In the genomic region with DNA sequence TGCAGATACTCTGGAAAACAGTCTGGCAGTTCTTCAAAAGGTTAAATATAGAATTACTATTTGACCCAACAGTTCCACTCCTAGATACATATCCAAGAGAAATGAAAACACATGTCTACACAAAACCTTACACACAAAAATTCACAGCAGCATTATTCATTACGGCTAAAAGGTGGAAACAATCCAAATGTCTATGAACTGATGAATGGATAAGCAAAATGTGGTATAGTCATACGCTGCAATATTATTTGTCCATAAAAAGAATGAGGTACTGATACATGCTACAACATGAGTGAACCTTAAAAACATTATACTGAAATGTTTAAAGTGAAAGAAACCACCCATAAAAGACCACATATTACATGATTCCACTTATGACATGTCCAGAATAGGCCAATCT, we compare ENCODE assay signal across 16 cellular contexts. TPM values are rescaled to one million over a fixed set of nuclear protein-coding genes. Genes with fewer than 3 reads are reported as not detected.
DNase-seq lines count a peak whose midpoint lies in the region; TF ChIP-seq lines count a peak whose summit lies in the region.
"Had no signal": no experiment of that assay in that cellular context is flagged by ENCODE, and none has a peak within 500 bp of the region (broad histone marks: within the 10 kb centered on the region; RNA-seq: fewer than 3 reads in every experiment).

No MANE protein-coding gene starts in this region.

- H2BK5ac ChIP-seq in mesendoderm (ENCODE audit: low read length): no peak overlapping the region

- no peaks in the 10 kb centered on the region for H3K27me3 ChIP-seq in mammary epithelial cell (ENCODE audit: insufficient read depth, low read length)
- no peaks in the 10 kb centered on the region for H3K27me3 ChIP-seq in mesendoderm (ENCODE audit: insufficient read depth, low read length, poor library complexity)

- no peak overlapping the region for H2AK5ac ChIP-seq in mesendoderm (ENCODE audit: low read length)

- BruUV-seq in mammary epithelial cell (replicated peaks; lab: Mats Ljungman, UMichigan) (no TSS peak), MCF 10A (replicated peaks; lab: Mats Ljungman, UMichigan) (no TSS peak)

- no peak overlapping the region for H3K9ac ChIP-seq in mammary epithelial cell (ENCODE audit: insufficient read depth, low read length)
- H3K9ac ChIP-seq in mesendoderm (ENCODE audit: low read length): no peak overlapping the region
- H3K9ac ChIP-seq: BLaER1, GM23248 had no signal

- no peaks in the 10 kb centered on the region for H4K20me1 ChIP-seq in mammary epithelial cell (ENCODE audit: insufficient read depth, low read length)
- H4K20me1 ChIP-seq: BLaER1 had no signal

- H3K4me3 ChIP-seq in mammary epithelial cell (replicated peaks in 1 of 3; ENCODE audit: insufficient read depth in 1 of 3, low read depth in 2 of 3, low read length in 3 of 3): no peak overlapping the region
- H3K4me3 ChIP-seq in mesendoderm (ENCODE audit: low read length): no peak overlapping the region
- H3K4me3 ChIP-seq: BLaER1, GM23248 had no signal

- no peaks in the 10 kb centered on the region for H3K9me3 ChIP-seq in mammary epithelial cell (replicated peaks; ENCODE audit: insufficient read depth, low read length)

- no peak overlapping the region for H4K8ac ChIP-seq in mesendoderm (ENCODE audit: low read depth, low read length)

- H3K4me1 ChIP-seq in mammary epithelial cell (ENCODE audit: insufficient read depth, low read length): peaks cover 42% of the 10 kb centered on the region
- no peaks in the 10 kb centered on the region for H3K4me1 ChIP-seq in mesendoderm (ENCODE audit: control insufficient read depth, low read depth, low read length)

- H3K36me3 ChIP-seq in mammary epithelial cell (ENCODE audit: insufficient read depth, low read length) (no peaks in the 10 kb centered on the region), mesendoderm (ENCODE audit: control insufficient read depth, insufficient read depth, low read length) (no peaks in the 10 kb centered on the region)
- H3K36me3 ChIP-seq: BLaER1 had no signal

- CTCF ChIA-PET in mammary epithelial cell (lab: Charles Lee; ENCODE audit: low non-redundant PET) (no interaction called here), MCF 10A (lab: Yijun Ruan, JAX) (no interaction called here)

- H2BK120ac ChIP-seq in mesendoderm (ENCODE audit: low read depth, low read length): no peak overlapping the region

- no peak overlapping the region for H3K23ac ChIP-seq in mesendoderm (ENCODE audit: low read length)

- in situ Hi-C loops in mammary epithelial cell (cut with MboI; ENCODE audit: low sequenced_read_pairs in 2 of 2): no loop called here

- H3K79me2 ChIP-seq in mammary epithelial cell (ENCODE audit: insufficient read depth, low read length): peaks cover 39% of the 10 kb centered on the region
- H3K79me2 ChIP-seq in mesendoderm (ENCODE audit: control insufficient read depth, insufficient read depth, low read length): no peaks in the 10 kb centered on the region

- H3K4me1 Mint-ChIP-seq in MCF 10A (ENCODE audit: insufficient read depth, unreplicated experiment) (peaks cover 12% of the 10 kb centered on the region), nephron (peaks cover 15% of the 10 kb centered on the region)
- peaks cover 15% of the 10 kb centered on the region for H3K4me1 Mint-ChIP-seq in activated T-helper 1 cell treated with anti-CD3 and anti-CD28 coated beads, Interleukin-12 subunit alpha, Interleukin-12 subunit beta, Interleukin-2, Interleukin-4 antibody, amounts not matched to agents 30 ng/mL and 10 ng/mL and 1 ng/mL, durations not matched to agents 14 hours and 24 hours and 36 hours (ENCODE audit: low read depth)

- H3K36me3 Mint-ChIP-seq in MCF 10A (ENCODE audit: insufficient read depth, unreplicated experiment): no peaks in the 10 kb centered on the region
- peaks cover 19% of the 10 kb centered on the region for H3K36me3 Mint-ChIP-seq in nephron (ENCODE audit: low read depth)
- H3K36me3 Mint-ChIP-seq in activated T-helper 1 cell treated with anti-CD3 and anti-CD28 coated beads, Interleukin-12 subunit alpha, Interleukin-12 subunit beta, Interleukin-2, Interleukin-4 antibody, amounts not matched to agents 30 ng/mL and 10 ng/mL and 1 ng/mL, durations not matched to agents 14 hours and 24 hours and 36 hours (ENCODE audit: low read depth): peaks cover 3% of the 10 kb centered on the region
- H3K36me3 Mint-ChIP-seq: CD8-positive, alpha-beta memory T cell had no signal

- H3K27me3 Mint-ChIP-seq in MCF 10A (ENCODE audit: insufficient read depth, unreplicated experiment): no peaks in the 10 kb centered on the region
- peaks cover 15% of the 10 kb centered on the region for H3K27me3 Mint-ChIP-seq in nephron (ENCODE audit: low read depth)
- H3K27me3 Mint-ChIP-seq in activated T-helper 1 cell treated with anti-CD3 and anti-CD28 coated beads, Interleukin-12 subunit alpha, Interleukin-12 subunit beta, Interleukin-2, Interleukin-4 antibody, amounts not matched to agents 30 ng/mL and 10 ng/mL and 1 ng/mL, durations not matched to agents 14 hours and 24 hours and 36 hours (ENCODE audit: insufficient read depth): peaks cover 60% of the 10 kb centered on the region

- H3K18ac ChIP-seq in mesendoderm (ENCODE audit: low read length): no peak overlapping the region

- peak overlapping the region; percentile 41 for H3K4me2 ChIP-seq in mammary epithelial cell (ENCODE audit: insufficient read depth, low read depth, low read length)
- H3K4me2 ChIP-seq in mesendoderm (ENCODE audit: low read length): no peak overlapping the region
- H3K4me2 ChIP-seq: BLaER1 had no signal

- TF ChIP-seq CTCF in mammary epithelial cell (conservative IDR thresholded peaks at IDR 0.05 in 1 of 2, IDR thresholded peaks at IDR 0.05 in 1 of 2; ENCODE audit: extremely low read depth in 1 of 2, insufficient read depth in 1 of 2, low read depth in 1 of 2, low read length in 2 of 2) (no peak), MCF 10A (IDR thresholded peaks at IDR 0.05; ENCODE audit: unreplicated experiment) (no peak), nephron (IDR thresholded peaks at IDR 0.05; ENCODE audit: unreplicated experiment in 3 of 3) (no peak)

- no peak overlapping the region for H2AFZ ChIP-seq in mammary epithelial cell (ENCODE audit: low read depth, low read length)
- H2AFZ ChIP-seq: GM23248 had no signal

- H3K9me3 Mint-ChIP-seq in MCF 10A (ENCODE audit: unreplicated experiment): no peaks in the 10 kb centered on the region
- peaks cover 32% of the 10 kb centered on the region for H3K9me3 Mint-ChIP-seq in nephron
- peaks cover 9% of the 10 kb centered on the region for H3K9me3 Mint-ChIP-seq in activated T-helper 1 cell treated with anti-CD3 and anti-CD28 coated beads, Interleukin-12 subunit alpha, Interleukin-12 subunit beta, Interleukin-2, Interleukin-4 antibody, amounts not matched to agents 30 ng/mL and 10 ng/mL and 1 ng/mL, durations not matched to agents 14 hours and 24 hours and 36 hours

- dilution Hi-C loops in mammary epithelial cell (cut with HindIII; ENCODE audit: low sequenced_read_pairs): no loop called here

- DNase-seq in mammary epithelial cell (peak; percentile 87), MCF 10A (ENCODE audit: unreplicated experiment) (no peak), dedifferentiated amniotic fluid mesenchymal stem cell (ENCODE audit: extremely low spot score) (peak; percentile 14), mesendoderm (no peak), kidney tubule cell (ENCODE audit: low spot score) (no peak)
- no peak for DNase-seq in activated T-helper 1 cell treated with anti-CD3 and anti-CD28 coated beads, Interleukin-12 subunit alpha, Interleukin-12 subunit beta, Interleukin-2, Interleukin-4 antibody, amounts not matched to agents 30 ng/mL and 10 ng/mL and 1 ng/mL, durations not matched to agents 14 hours and 24 hours and 36 hours (ENCODE audit: low spot score)
- DNase-seq: AML-193; Caco-2; CD8-positive, alpha-beta memory T cell; DND-41; GDM1 had no signal

- WGBS in mammary epithelial cell (ENCODE audit: low coverage, missing lambda C conversion rate): 4% methylated on average over 2 of the region's 2 CpGs
- WGBS in mesendoderm (ENCODE audit: extremely low coverage, insufficient coverage, low lambda C conversion rate): no CpG with 5 or more reads among the region's 2 CpGs

- H2BK15ac ChIP-seq in mesendoderm (replicated peaks; ENCODE audit: low read depth): no peak overlapping the region

- no peak overlapping the region for H4K5ac ChIP-seq in mesendoderm (ENCODE audit: low read length)

- H3K56ac ChIP-seq in mesendoderm (ENCODE audit: low read length): no peak overlapping the region

- H3K27ac ChIP-seq in mammary epithelial cell (ENCODE audit: insufficient read depth, low read depth, low read length) (peak overlapping the region; percentile 93), mesendoderm (ENCODE audit: low read depth, low read length) (no peak overlapping the region)
- H3K27ac ChIP-seq: 22Rv1, BLaER1, GM23248, HL-60 had no signal

- intact Hi-C loops in mammary epithelial cell (cut with micrococcal nuclease): loop anchor here (5.0 kb wide), 4 partner anchors 64 to 204 kb away; a partner anchor contains a TSS
- intact Hi-C loops in MCF 10A (cut with micrococcal nuclease): no loop called here
- intact Hi-C loops in activated T-helper 1 cell treated with anti-CD3 and anti-CD28 coated beads, Interleukin-12 subunit alpha, Interleukin-12 subunit beta, Interleukin-2, Interleukin-4 antibody, amounts not matched to agents 30 ng/mL and 10 ng/mL and 1 ng/mL, durations not matched to agents 14 hours and 24 hours and 36 hours (cut with micrococcal nuclease): no loop called here

- POLR2A ChIA-PET in MCF 10A (lab: Yijun Ruan, JAX): interaction anchor here (2.2 kb wide), 1 partner anchor 78 kb away, joined by 11 read pairs; a partner anchor contains a TSS

- H3K27ac Mint-ChIP-seq in MCF 10A (ENCODE audit: low read depth, unreplicated experiment) (no peak overlapping the region), nephron (peak overlapping the region in 1 of 3 experiments; percentile 14)
- no peak overlapping the region for H3K27ac Mint-ChIP-seq in activated T-helper 1 cell treated with anti-CD3 and anti-CD28 coated beads, Interleukin-12 subunit alpha, Interleukin-12 subunit beta, Interleukin-2, Interleukin-4 antibody, amounts not matched to agents 30 ng/mL and 10 ng/mL and 1 ng/mL, durations not matched to agents 14 hours and 24 hours and 36 hours
- H3K27ac Mint-ChIP-seq: CD8-positive, alpha-beta memory T cell had no signal

- no peak overlapping the region for H3K4ac ChIP-seq in mesendoderm (ENCODE audit: low read depth, low read length)

- no peaks in the 10 kb centered on the region for H3K79me1 ChIP-seq in mesendoderm (ENCODE audit: low read length)

- H3K4me3 Mint-ChIP-seq in MCF 10A (ENCODE audit: unreplicated experiment) (no peak overlapping the region), nephron (peak overlapping the region; percentile 24 to 70 (median 40))
- H3K4me3 Mint-ChIP-seq in activated T-helper 1 cell treated with anti-CD3 and anti-CD28 coated beads, Interleukin-12 subunit alpha, Interleukin-12 subunit beta, Interleukin-2, Interleukin-4 antibody, amounts not matched to agents 30 ng/mL and 10 ng/mL and 1 ng/mL, durations not matched to agents 14 hours and 24 hours and 36 hours: no peak overlapping the region
- H3K4me3 Mint-ChIP-seq: CD8-positive, alpha-beta memory T cell had no signal

RNA-seq across cellular contexts. Expression of a gene that starts 4.0 kb away (rescaled TPM):
- total RNA-seq in mammary epithelial cell (1 to 10 TPM in 1 of 2 donors, under 1 TPM in 1; 0.67 to 8.3 TPM), MCF 10A (2022) (0.25 TPM in 1 of 2 replicates, not detected in the other)
- polyA plus RNA-seq in mammary epithelial cell: 4.3 TPM
- 6.9 TPM for polyA minus RNA-seq in mammary epithelial cell
- not detected in 2 replicates for total RNA-seq in activated T-helper 1 cell treated with anti-CD3 and anti-CD28 coated beads, Interleukin-12 subunit alpha, Interleukin-12 subunit beta, Interleukin-2, Interleukin-4 antibody, amounts not matched to agents 30 ng/mL and 10 ng/mL and 1 ng/mL, durations not matched to agents 14 hours and 24 hours and 36 hours
- 1.4 TPM for polyA plus RNA-seq in mesendoderm (2013, experiment 1 of 2)
- 1.3 TPM for polyA plus RNA-seq in mesendoderm (2013, experiment 2 of 2)
- total RNA-seq: CD8-positive, alpha-beta memory T cell had no signal
- polyA plus RNA-seq: CD8-positive, alpha-beta memory T cell had no signal

Comparison
In these comparisons a context has a peak if more than half of its experiments do, and no peak if none do; other contexts are left out.
1. DNase-seq: peak in mammary epithelial cell (single experiment) and dedifferentiated amniotic fluid mesenchymal stem cell (single experiment); none in MCF 10A (single experiment), activated T-helper 1 cell treated with anti-CD3 and anti-CD28 coated beads, Interleukin-12 subunit alpha, Interleukin-12 subunit beta, Interleukin-2, Interleukin-4 antibody, amounts not matched to agents 30 ng/mL and 10 ng/mL and 1 ng/mL, durations not matched to agents 14 hours and 24 hours and 36 hours (single experiment), mesendoderm (single experiment) and kidney tubule cell (single experiment).
2. H3K4me3 Mint-ChIP-seq: peak in nephron (3 of 3); none in MCF 10A (single experiment) and activated T-helper 1 cell treated with anti-CD3 and anti-CD28 coated beads, Interleukin-12 subunit alpha, Interleukin-12 subunit beta, Interleukin-2, Interleukin-4 antibody, amounts not matched to agents 30 ng/mL and 10 ng/mL and 1 ng/mL, durations not matched to agents 14 hours and 24 hours and 36 hours (single experiment).